ENCODE assay signal across 29 cellular contexts in the genomic region with DNA sequence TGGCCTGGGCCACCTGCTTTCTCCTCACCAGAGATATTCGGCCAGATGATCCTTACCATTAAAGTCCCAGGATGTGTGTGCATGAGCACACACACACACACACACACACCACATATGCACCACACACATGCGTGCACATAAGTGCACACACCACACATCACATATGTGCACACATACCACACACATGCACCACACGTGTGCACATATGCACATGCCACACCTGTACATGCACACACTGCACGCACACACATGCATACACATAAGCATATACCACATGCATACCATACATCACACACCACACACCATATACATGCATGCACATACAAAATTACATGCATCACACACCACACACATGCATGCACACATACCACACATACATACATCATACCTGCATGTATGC. TPM values are rescaled to one million over a fixed set of nuclear protein-coding genes. Genes with fewer than 3 reads are reported as not detected.
DNase-seq lines count a peak whose midpoint lies in the region; ATAC-seq and TF ChIP-seq lines count a peak whose summit lies in the region.
"Had no signal": no experiment of that assay in that cellular context is flagged by ENCODE, and none has a peak within 500 bp of the region (broad histone marks: within the 10 kb centered on the region; RNA-seq: fewer than 3 reads in every experiment).

No MANE protein-coding gene starts in this region.

- H3K23ac ChIP-seq in mesenchymal stem cell (ENCODE audit: low read length in 2 of 2): no peak overlapping the region

- H3K27me3 ChIP-seq in breast epithelium (no peaks in the 10 kb centered on the region), mammary epithelial cell (ENCODE audit: insufficient read depth, low read length) (no peaks in the 10 kb centered on the region), gastroesophageal sphincter (no peaks in the 10 kb centered on the region), mesenchymal stem cell (ENCODE audit: control insufficient read depth in 1 of 2, insufficient read depth in 1 of 2, low read length in 2 of 2) (peaks cover 0 to 4% of the 10 kb centered on the region in 2 experiments)
- H3K27me3 ChIP-seq: MG63, SJSA1, testis had no signal

- peak overlapping the region; percentile 83 to 89 for H3K27ac ChIP-seq in breast epithelium
- H3K27ac ChIP-seq in mammary epithelial cell (ENCODE audit: insufficient read depth, low read depth, low read length): no peak overlapping the region
- H3K27ac ChIP-seq in RWPE1: peak overlapping the region; percentile 68
- H3K27ac ChIP-seq in gastroesophageal sphincter: peak overlapping the region in 3 of 4 donors; percentile 82 to 90 (median 83)
- H3K27ac ChIP-seq in mesenchymal stem cell (ENCODE audit: low read length, poor library complexity, severe bottlenecking): no peak overlapping the region
- H3K27ac ChIP-seq: SJSA1 had no signal

- no peaks in the 10 kb centered on the region for H3K79me1 ChIP-seq in mesenchymal stem cell (replicated peaks; ENCODE audit: low read length, poor library complexity, severe bottlenecking)

- H3K4me2 ChIP-seq in mammary epithelial cell (ENCODE audit: insufficient read depth, low read depth, low read length): no peak overlapping the region
- H3K4me2 ChIP-seq in mesenchymal stem cell (ENCODE audit: low read length, poor library complexity, severe bottlenecking): no peak overlapping the region

- H4K20me1 ChIP-seq in mammary epithelial cell (ENCODE audit: insufficient read depth, low read length): no peaks in the 10 kb centered on the region

- no peak overlapping the region for H2BK15ac ChIP-seq in mesenchymal stem cell (ENCODE audit: low read depth, poor library complexity, severe bottlenecking)

- H3K9ac ChIP-seq in mammary epithelial cell (ENCODE audit: insufficient read depth, low read length): no peak overlapping the region
- H3K9ac ChIP-seq in mesenchymal stem cell (ENCODE audit: low read length): no peak overlapping the region

- no peak overlapping the region for H3K4me3 Mint-ChIP-seq in progenitor cell of endocrine pancreas (ENCODE audit: low read depth)
- H3K4me3 Mint-ChIP-seq: activated CD4-positive, alpha-beta T cell treated with anti-CD3 and anti-CD28 coated beads for 36 hours; activated naive CD8-positive, alpha-beta T cell; CD4-positive, alpha-beta T cell; central memory CD8-positive, alpha-beta T cell; neural crest cell; T-helper 1 cell treated with Interleukin-12 subunit alpha and Interleukin-12 subunit beta and Interleukin-4 antibody, amounts not matched to agents 30 μg/mL and 1 μg/mL, for 36 hours had no signal

- POLR2A ChIA-PET in RWPE1 (lab: Yijun Ruan, JAX; ENCODE audit: low non-redundant PET): no interaction called here

- H2BK12ac ChIP-seq in mesenchymal stem cell (ENCODE audit: low read length in 2 of 2): peak overlapping the region in 1 of 2 experiments; percentile 3

- no peaks in the 10 kb centered on the region for H3K36me3 Mint-ChIP-seq in progenitor cell of endocrine pancreas (ENCODE audit: insufficient read depth)

- peak overlapping the region; percentile 1 for H3K27ac Mint-ChIP-seq in progenitor cell of endocrine pancreas
- H3K27ac Mint-ChIP-seq: activated CD4-positive, alpha-beta T cell treated with anti-CD3 and anti-CD28 coated beads for 36 hours; activated naive CD8-positive, alpha-beta T cell; CD4-positive, alpha-beta T cell; T-helper 1 cell treated with Interleukin-12 subunit alpha and Interleukin-12 subunit beta and Interleukin-4 antibody, amounts not matched to agents 30 μg/mL and 1 μg/mL, for 36 hours had no signal

- TF ChIP-seq EP300 in gastroesophageal sphincter (IDR thresholded peaks at IDR 0.05): no peak

- H3K4me1 ChIP-seq in breast epithelium (peaks cover 7 to 28% of the 10 kb centered on the region in 2 donors), mammary epithelial cell (ENCODE audit: insufficient read depth, low read length) (peaks cover 70% of the 10 kb centered on the region), gastroesophageal sphincter (peaks cover 10 to 67% (median 35%) of the 10 kb centered on the region in 3 donors), mesenchymal stem cell (ENCODE audit: control insufficient read depth, insufficient read depth, low read depth, low read length) (peaks cover 28% of the 10 kb centered on the region)

- TF ChIP-seq CTCF in breast epithelium (IDR thresholded peaks at IDR 0.05): no peak
- TF ChIP-seq CTCF in mammary epithelial cell (conservative IDR thresholded peaks at IDR 0.05 in 1 of 2, IDR thresholded peaks at IDR 0.05 in 1 of 2; ENCODE audit: extremely low read depth in 1 of 2, insufficient read depth in 1 of 2, low read depth in 1 of 2, low read length in 2 of 2): no peak
- TF ChIP-seq CTCF in RWPE1 (conservative IDR thresholded peaks at IDR 0.05; ENCODE audit: low read depth): no peak
- no peak for TF ChIP-seq CTCF in gastroesophageal sphincter (IDR thresholded peaks at IDR 0.05)
- no peak for TF ChIP-seq CTCF in progenitor cell of endocrine pancreas (IDR thresholded peaks at IDR 0.05; ENCODE audit: unreplicated experiment)

- no peak overlapping the region for H2AK5ac ChIP-seq in mesenchymal stem cell (ENCODE audit: low read length, severe bottlenecking)

- H2BK5ac ChIP-seq in mesenchymal stem cell (ENCODE audit: low read depth, low read length, poor library complexity, severe bottlenecking): no peak overlapping the region

- H3K18ac ChIP-seq in mesenchymal stem cell (ENCODE audit: low read depth in 1 of 2, low read length in 2 of 2): peak overlapping the region in 1 of 2 experiments; percentile 34

- H4K8ac ChIP-seq in mesenchymal stem cell (ENCODE audit: low read length): no peak overlapping the region

- H3K79me2 ChIP-seq in mammary epithelial cell (ENCODE audit: insufficient read depth, low read length): no peaks in the 10 kb centered on the region

- 98% methylated on average over 4 of the region's 4 CpGs for WGBS in mammary epithelial cell (ENCODE audit: low coverage, missing lambda C conversion rate)
- 67 to 73% methylated on average over 2 to 3 of the region's 4 CpGs for WGBS in gastroesophageal sphincter (ENCODE audit: low coverage in 1 of 2), 2 donors
- 93% methylated on average over 4 of the region's 4 CpGs for WGBS in mesenchymal stem cell

- dilution Hi-C loops in mammary epithelial cell (cut with HindIII; ENCODE audit: low sequenced_read_pairs): no loop called here

- no peak overlapping the region for H2BK120ac ChIP-seq in mesenchymal stem cell (ENCODE audit: low read depth, low read length)

- BruUV-seq in mammary epithelial cell (replicated peaks; lab: Mats Ljungman, UMichigan): no TSS peak

- H4K91ac ChIP-seq in mesenchymal stem cell (ENCODE audit: low read length): no peak overlapping the region

- TF ChIP-seq POLR2A in breast epithelium (IDR thresholded peaks at IDR 0.05) (no peak), gastroesophageal sphincter (IDR thresholded peaks at IDR 0.05) (no peak)

- H3K4ac ChIP-seq in mesenchymal stem cell (ENCODE audit: low read depth in 1 of 2, low read length in 2 of 2): no peak overlapping the region

- H3K4me3 ChIP-seq in breast epithelium (no peak overlapping the region), mammary epithelial cell (replicated peaks in 1 of 3; ENCODE audit: insufficient read depth in 1 of 3, low read depth in 2 of 3, low read length in 3 of 3) (no peak overlapping the region), gastroesophageal sphincter (no peak overlapping the region), mesenchymal stem cell (ENCODE audit: insufficient read depth in 1 of 2, low read depth in 1 of 2, low read length in 2 of 2) (no peak overlapping the region)
- H3K4me3 ChIP-seq: MG63, mucosa of descending colon, SJSA1, testis had no signal

- no peaks in the 10 kb centered on the region for H3K36me3 ChIP-seq in breast epithelium
- no peaks in the 10 kb centered on the region for H3K36me3 ChIP-seq in mammary epithelial cell (ENCODE audit: insufficient read depth, low read length)
- no peaks in the 10 kb centered on the region for H3K36me3 ChIP-seq in gastroesophageal sphincter
- no peaks in the 10 kb centered on the region for H3K36me3 ChIP-seq in mesenchymal stem cell (ENCODE audit: control insufficient read depth in 1 of 2, insufficient read depth in 2 of 2, low read depth in 1 of 2, low read length in 2 of 2)
- H3K36me3 ChIP-seq: SJSA1 had no signal

- DNase-seq in breast epithelium (ENCODE audit: low spot score in 2 of 2) (no peak), mammary epithelial cell (no peak), RWPE1 (ENCODE audit: low spot score) (no peak), progenitor cell of endocrine pancreas (ENCODE audit: low spot score, unreplicated experiment) (no peak), NCI-H187 (lab: John Stamatoyannopoulos, UW) (no peak), mesenchymal stem cell (no peak)
- DNase-seq: 8988T; activated CD4-positive, alpha-beta T cell treated with anti-CD3 and anti-CD28 coated beads for 36 hours; activated CD8-positive, alpha-beta memory T cell treated with anti-CD3 and anti-CD28 coated beads for 24 hours; activated effector memory CD4-positive, alpha-beta T cell treated with Interleukin-2 at 50 U/mL for 16 hours; aorta; CD4-positive, alpha-beta T cell; H7; KBM-7; MG63; mucosa of descending colon; NCI-H1417 treated with DMSO at 0.1 percent for 48 hours; NCI-H2081 treated with DMSO at 0.1 percent for 48 hours; NCI-H226; NCI-H774; stimulated activated naive CD4-positive, alpha-beta T cell treated with Interleukin-2 at 50 U/mL for 16 hours had no signal

- ATAC-seq in gastroesophageal sphincter (no peak), HG03442 (IDR thresholded peaks at IDR 0.05; ENCODE audit: unreplicated experiment) (no peak)
- ATAC-seq: activated CD4-positive, alpha-beta T cell treated with anti-CD3 and anti-CD28 coated beads for 36 hours; mucosa of descending colon had no signal

- H3K9me3 ChIP-seq in breast epithelium (no peaks in the 10 kb centered on the region), mammary epithelial cell (replicated peaks; ENCODE audit: insufficient read depth, low read length) (no peaks in the 10 kb centered on the region), gastroesophageal sphincter (no peaks in the 10 kb centered on the region), mesenchymal stem cell (ENCODE audit: control insufficient read depth, low read length) (no peaks in the 10 kb centered on the region)
- H3K9me3 ChIP-seq: MG63, mucosa of descending colon, SJSA1, testis had no signal

- CTCF ChIA-PET in mammary epithelial cell (lab: Charles Lee; ENCODE audit: low non-redundant PET) (no interaction called here), RWPE1 (lab: Yijun Ruan, JAX) (no interaction called here)

- H3K9me3 Mint-ChIP-seq in progenitor cell of endocrine pancreas (ENCODE audit: low read depth): no peaks in the 10 kb centered on the region
- H3K9me3 Mint-ChIP-seq: CD4-positive, alpha-beta T cell; central memory CD8-positive, alpha-beta T cell; neural crest cell; T-helper 1 cell treated with Interleukin-12 subunit alpha and Interleukin-12 subunit beta and Interleukin-4 antibody, amounts not matched to agents 30 μg/mL and 1 μg/mL, for 36 hours had no signal

- peaks cover 6% of the 10 kb centered on the region for H3K4me1 Mint-ChIP-seq in progenitor cell of endocrine pancreas (ENCODE audit: low read depth)
- H3K4me1 Mint-ChIP-seq: central memory CD8-positive, alpha-beta T cell had no signal

- H2AFZ ChIP-seq in mammary epithelial cell (ENCODE audit: low read depth, low read length) (no peak overlapping the region), mesenchymal stem cell (ENCODE audit: low read depth, low read length) (no peak overlapping the region)

- peak overlapping the region in 1 of 2 experiments; percentile 85 for H3K14ac ChIP-seq in mesenchymal stem cell (ENCODE audit: low read length in 2 of 2)

- peaks cover 7% of the 10 kb centered on the region for H3K27me3 Mint-ChIP-seq in progenitor cell of endocrine pancreas
- H3K27me3 Mint-ChIP-seq: activated CD4-positive, alpha-beta T cell treated with anti-CD3 and anti-CD28 coated beads for 36 hours; activated naive CD8-positive, alpha-beta T cell; CD4-positive, alpha-beta T cell had no signal

- intact Hi-C loops in breast epithelium (cut with DNase I; ENCODE audit: low total_unique reads): no loop called here
- intact Hi-C loops in mammary epithelial cell (cut with micrococcal nuclease): no loop called here

- in situ Hi-C loops in mammary epithelial cell (cut with MboI; ENCODE audit: low sequenced_read_pairs in 2 of 2): no loop called here

RNA-seq across cellular contexts. Expression of a gene that starts 38.7 kb away (rescaled TPM):
- total RNA-seq in breast epithelium (1,000 to 10,000 TPM; 1,604 to 2,277 (median 1,692) TPM), mammary epithelial cell (1,000 to 10,000 TPM in 1 of 2 donors, 100 to 1,000 TPM in 1; 855 to 2,728 TPM), gastroesophageal sphincter (1,000 to 10,000 TPM; 1,140 to 1,987 (median 1,653) TPM), progenitor cell of endocrine pancreas (2,606 and 2,721 TPM in 2 replicates)
- polyA plus RNA-seq in mammary epithelial cell: 1,666 TPM
- polyA minus RNA-seq in mammary epithelial cell: 996 TPM
- polyA plus RNA-seq in mesenchymal stem cell (2013, experiment 1 of 2): 9,229 TPM
- 8,918 TPM for polyA plus RNA-seq in mesenchymal stem cell (2013, experiment 2 of 2)

Comparison
In these comparisons a context has a peak if more than half of its experiments do, and no peak if none do; other contexts are left out.
1. H3K27ac ChIP-seq: peak in breast epithelium (2 of 2), RWPE1 (single experiment) and gastroesophageal sphincter (3 of 4); none in mammary epithelial cell (single experiment) and mesenchymal stem cell (single experiment).